11 cellular contexts compared by ENCODE assay signal in the genomic region with DNA sequence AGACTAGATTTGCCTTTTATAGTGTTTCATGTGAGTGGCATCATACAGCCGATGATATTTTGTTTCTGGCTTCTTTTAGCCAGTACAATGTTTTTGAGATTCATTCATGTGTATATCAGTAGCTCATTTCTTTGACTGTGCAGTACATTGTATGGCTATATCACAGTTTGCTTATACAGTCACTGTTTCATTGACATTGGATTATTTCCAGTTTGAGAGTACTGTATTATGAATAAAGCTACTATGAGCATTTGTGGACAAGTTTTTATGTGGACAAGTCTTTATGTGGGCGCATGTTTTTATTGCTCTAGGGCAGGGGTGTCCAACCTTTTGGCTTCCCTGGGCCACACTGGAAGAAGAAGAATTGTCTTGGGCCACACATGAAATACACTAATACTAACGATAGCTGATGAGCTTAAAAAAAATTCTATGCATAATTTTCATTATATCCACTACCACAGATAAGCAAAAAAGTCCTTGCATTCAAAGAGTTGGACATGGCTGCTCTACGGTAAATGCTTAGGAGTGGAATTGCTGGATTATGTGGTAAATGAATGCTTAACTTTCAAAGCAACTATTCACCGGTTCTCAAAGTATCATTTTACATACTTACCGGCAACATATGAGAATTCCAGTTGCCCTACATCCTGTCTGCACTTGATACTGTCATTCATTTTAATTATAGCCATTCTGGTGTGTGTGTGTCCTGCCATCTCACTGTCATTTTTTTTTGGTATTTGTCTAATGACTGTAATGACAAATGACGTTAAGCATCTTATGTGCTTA.
"Had no signal": no experiment of that assay in that cellular context is flagged by ENCODE, and none has a peak within 500 bp of the region (broad histone marks: within the 10 kb centered on the region; RNA-seq: fewer than 3 reads in every experiment).

No MANE protein-coding gene starts in this region.

- H3K36me3 ChIP-seq: right atrium auricular region, suprapubic skin had no signal

- H3K4me1 ChIP-seq: right atrium auricular region, suprapubic skin had no signal

- H3K9me3 ChIP-seq: right atrium auricular region, suprapubic skin had no signal

- H3K4me3 ChIP-seq: right atrium auricular region, suprapubic skin had no signal

- FAIRE-seq: small intestine had no signal

- H3K27me3 ChIP-seq: right atrium auricular region, suprapubic skin had no signal

- H3K27ac ChIP-seq: right atrium auricular region, suprapubic skin had no signal

- ATAC-seq: esophagus mucosa had no signal

- DNase-seq: activated CD4-positive, CD25-positive, alpha-beta regulatory T cell treated with anti-CD3 and anti-CD28 coated beads, Interleukin-2, amount 50 U/mL, for 72 hours; activated naive CD4-positive, alpha-beta T cell treated with Interleukin-2 at 50 U/mL for 16 hours; aorta; cerebellar nuclear complex; hippocampal formation; mesenchymal stem cell; small intestine; trophoblast cell had no signal
